ENCODE assay signal across 20 cellular contexts in genomic region chr2:160014227-160014626, GRCh38. TPM values are rescaled to one million over a fixed set of nuclear protein-coding genes. Genes with fewer than 3 reads are reported as not detected.
DNase-seq lines count a peak whose midpoint lies in the region; ATAC-seq, FAIRE-seq and TF ChIP-seq lines count a peak whose summit lies in the region.
"Had no signal": no experiment of that assay in that cellular context is flagged by ENCODE, and none has a peak within 500 bp of the region (broad histone marks: within the 10 kb centered on the region; RNA-seq: fewer than 3 reads in every experiment).

No MANE protein-coding gene starts in this region.

- no peak overlapping the region for H3K18ac ChIP-seq in neuronal stem cell (ENCODE audit: low read length)

- no peak for TF ChIP-seq RAD21 in HepG2 (CRISPR knock-in tag; IDR thresholded peaks at IDR 0.05)

- TF ChIP-seq CTCF in HepG2 (CRISPR knock-in tag; IDR thresholded peaks at IDR 0.05) = no peak
- TF ChIP-seq CTCF in right lobe of liver (IDR thresholded peaks at IDR 0.05) = no peak
- TF ChIP-seq CTCF in RWPE2 (IDR thresholded peaks at IDR 0.05; ENCODE audit: poor library complexity, severe bottlenecking) = no peak
- TF ChIP-seq CTCF in endodermal cell (conservative IDR thresholded peaks at IDR 0.05) = peak; percentile 51

- H3K9ac ChIP-seq in HepG2 (ENCODE audit: insufficient read depth, low read depth, low read length) (no peak overlapping the region), endodermal cell (ENCODE audit: extremely low read depth, low read length, poor library complexity, severe bottlenecking) (no peak overlapping the region), neuronal stem cell (ENCODE audit: low read depth, low read length, poor library complexity) (no peak overlapping the region)
- H3K9ac ChIP-seq: BLaER1 had no signal

- no peak overlapping the region for H2AK5ac ChIP-seq in neuronal stem cell (ENCODE audit: low read depth, low read length)

- H2BK15ac ChIP-seq in neuronal stem cell (ENCODE audit: low read length) = no peak overlapping the region

- FAIRE-seq in HepG2 (lab: Jason Lieb, UNC) = no peak
- FAIRE-seq: A204.1 had no signal

- H3K27me3 ChIP-seq in HepG2 (ENCODE audit: control insufficient read depth in 1 of 2, insufficient read depth in 2 of 2, low read length in 2 of 2) (no peaks in the 10 kb centered on the region), right lobe of liver (no peaks in the 10 kb centered on the region), RWPE2 (ENCODE audit: insufficient read depth, poor library complexity, severe bottlenecking) (no peaks in the 10 kb centered on the region), endodermal cell (ENCODE audit: control insufficient read depth, insufficient read depth, low read length, poor library complexity, severe bottlenecking) (no peaks in the 10 kb centered on the region), neuronal stem cell (ENCODE audit: control insufficient read depth in 3 of 3, insufficient read depth in 3 of 3, low read depth in 1 of 3, low read length in 3 of 3) (peaks cover 0 to 6% (median 0%) of the 10 kb centered on the region in 3 experiments)
- H3K27me3 ChIP-seq: BLaER1, Peyer's patch had no signal

- in situ Hi-C loops in HepG2 (cut with HindIII; ENCODE audit: extremely low pct_ligation_motif_present, low pct_unique_long_range_greater_than_20kb) = no loop called here

- no peak overlapping the region for H4K8ac ChIP-seq in neuronal stem cell (ENCODE audit: low read depth, low read length)

- WGBS in HepG2 (ENCODE audit: low lambda C conversion rate) = 1% methylated on average over 2 of the region's 2 CpGs
- WGBS in right lobe of liver (ENCODE audit: insufficient coverage, low coverage, low lambda C conversion rate, missing lambda C conversion rate) = 43% methylated on average over 2 of the region's 2 CpGs
- 83 to 92% methylated on average over 2 of the region's 2 CpGs for WGBS in endodermal cell (ENCODE audit: insufficient coverage in 1 of 2, insufficient read length in 1 of 2), 2 experiments
- WGBS in neuronal stem cell (ENCODE audit: extremely low coverage in 2 of 2, insufficient read length in 2 of 2, insufficient replicate concordance in 1 of 2), 2 donors = no CpG with 5 or more reads among the region's 2 CpGs

- no peak overlapping the region for H3K14ac ChIP-seq in neuronal stem cell (ENCODE audit: low read length)

- H2BK12ac ChIP-seq in neuronal stem cell (ENCODE audit: low read length) = no peak overlapping the region

- H3K9me3 ChIP-seq in HepG2 (ENCODE audit: low read length) (no peaks in the 10 kb centered on the region), right lobe of liver (no peaks in the 10 kb centered on the region), RWPE2 (ENCODE audit: severe bottlenecking) (no peaks in the 10 kb centered on the region), endodermal cell (ENCODE audit: control insufficient read depth, low read length) (no peaks in the 10 kb centered on the region), neuronal stem cell (replicated peaks in 1 of 2; ENCODE audit: control insufficient read depth in 2 of 2, insufficient read depth in 1 of 2, low read depth in 1 of 2, low read length in 2 of 2) (no peaks in the 10 kb centered on the region)
- H3K9me3 ChIP-seq: BLaER1, Peyer's patch had no signal

- no peak overlapping the region for H2BK120ac ChIP-seq in neuronal stem cell (ENCODE audit: low read depth, low read length)

- H3K4me1 ChIP-seq in HepG2 (ENCODE audit: insufficient read depth, low read length) (no peaks in the 10 kb centered on the region), right lobe of liver (no peaks in the 10 kb centered on the region), RWPE2 (ENCODE audit: insufficient read depth, poor library complexity, severe bottlenecking) (no peaks in the 10 kb centered on the region), endodermal cell (ENCODE audit: control insufficient read depth, insufficient read depth, low read length) (no peaks in the 10 kb centered on the region), neuronal stem cell (ENCODE audit: control insufficient read depth in 2 of 2, insufficient read depth in 1 of 2, low read depth in 1 of 2, low read length in 2 of 2) (no peaks in the 10 kb centered on the region)
- H3K4me1 ChIP-seq: BLaER1, Peyer's patch had no signal

- H3K4ac ChIP-seq in neuronal stem cell (ENCODE audit: low read length) = no peak overlapping the region

- H4K91ac ChIP-seq in neuronal stem cell (ENCODE audit: low read depth, low read length, poor library complexity) = no peak overlapping the region

- intact Hi-C loops in HepG2 (cut with micrococcal nuclease; ENCODE audit: unreplicated experiment) (no loop called here), right lobe of liver (cut with DNase I) (no loop called here)

- DNase-seq in HepG2 (ENCODE audit: low spot score) (no peak), right lobe of liver (no peak), RWPE2 (ENCODE audit: low spot score) (no peak), endodermal cell (no peak), iPS-NIHi7 (ENCODE audit: extremely low spot score) (no peak), neuronal stem cell (ENCODE audit: low spot score) (no peak), NCI-H2171 treated with DMSO at 0.1 percent for 48 hours (lab: John Stamatoyannopoulos, UW) (no peak)
- DNase-seq: CD4-positive, alpha-beta memory T cell; DMS153; HCEC 1CT; KG1; NCI-H1417; NCI-H187 treated with DMSO at 0.1 percent for 48 hours; NCI-H526; NK-92 treated with Interleukin-12 subunit alpha and Interleukin-12 subunit beta, amount 100 ng/mL, for 24 hours; Peyer's patch had no signal

- no peak overlapping the region for H3K4me3 Mint-ChIP-seq in endodermal cell
- H3K4me3 Mint-ChIP-seq: CD4-positive, alpha-beta memory T cell had no signal

- no peaks in the 10 kb centered on the region for H3K9me3 Mint-ChIP-seq in endodermal cell
- H3K9me3 Mint-ChIP-seq: CD4-positive, alpha-beta memory T cell had no signal

- H3K4me2 ChIP-seq in HepG2 (ENCODE audit: low read depth, low read length) (no peak overlapping the region), neuronal stem cell (ENCODE audit: insufficient read depth, low read length, poor library complexity, severe bottlenecking) (no peak overlapping the region)
- H3K4me2 ChIP-seq: BLaER1 had no signal

- peaks cover 1% of the 10 kb centered on the region for H3K4me1 Mint-ChIP-seq in endodermal cell
- H3K4me1 Mint-ChIP-seq: CD4-positive, alpha-beta memory T cell had no signal

- no peak overlapping the region for H3K4me3 ChIP-seq in HepG2 (replicated peaks in 1 of 3; ENCODE audit: insufficient read depth in 1 of 3, low read depth in 2 of 3, low read length in 3 of 3)
- H3K4me3 ChIP-seq in right lobe of liver = no peak overlapping the region
- H3K4me3 ChIP-seq in RWPE2 (ENCODE audit: severe bottlenecking) = no peak overlapping the region
- H3K4me3 ChIP-seq in endodermal cell (ENCODE audit: low read length) = no peak overlapping the region
- H3K4me3 ChIP-seq in neuronal stem cell (ENCODE audit: low read length in 2 of 2) = no peak overlapping the region
- H3K4me3 ChIP-seq: BLaER1, Peyer's patch had no signal

- no peak for TF ChIP-seq POLR2A in HepG2 (IDR thresholded peaks at IDR 0.05; ENCODE audit: insufficient read depth in 1 of 2, low read depth in 2 of 2, low read length in 2 of 2)
- TF ChIP-seq POLR2A in right lobe of liver (IDR thresholded peaks at IDR 0.05) = no peak

- H3K36me3 ChIP-seq in HepG2 (replicated peaks in 1 of 2; ENCODE audit: control insufficient read depth in 1 of 2, insufficient read depth in 2 of 2, low read length in 2 of 2) = no peaks in the 10 kb centered on the region
- H3K36me3 ChIP-seq in right lobe of liver = no peaks in the 10 kb centered on the region
- H3K36me3 ChIP-seq in RWPE2 (ENCODE audit: low read depth) = peaks cover 3% of the 10 kb centered on the region; the same call in 1 of the 2 replicates
- no peaks in the 10 kb centered on the region for H3K36me3 ChIP-seq in endodermal cell (ENCODE audit: control insufficient read depth, insufficient read depth, low read length)
- no peaks in the 10 kb centered on the region for H3K36me3 ChIP-seq in neuronal stem cell (replicated peaks in 1 of 2; ENCODE audit: control insufficient read depth in 2 of 2, insufficient read depth in 2 of 2, low read length in 2 of 2)
- H3K36me3 ChIP-seq: BLaER1 had no signal

- H2BK5ac ChIP-seq in neuronal stem cell (ENCODE audit: low read length) = no peak overlapping the region

- CTCF ChIA-PET in HepG2 (lab: Yijun Ruan, JAX; ENCODE audit: low intra/inter-chr PET ratio, low total read pairs) = no interaction called here

- H3K27ac Mint-ChIP-seq in endodermal cell = no peak overlapping the region
- H3K27ac Mint-ChIP-seq: CD4-positive, alpha-beta memory T cell had no signal

- no peak overlapping the region for H3K27ac ChIP-seq in HepG2 (ENCODE audit: extremely low read length, insufficient read depth, low read length)
- no peak overlapping the region for H3K27ac ChIP-seq in right lobe of liver
- H3K27ac ChIP-seq in RWPE2 (ENCODE audit: poor library complexity, severe bottlenecking) = no peak overlapping the region
- no peak overlapping the region for H3K27ac ChIP-seq in endodermal cell (ENCODE audit: low read depth, low read length)
- H3K27ac ChIP-seq in neuronal stem cell (replicated peaks; ENCODE audit: low read length) = no peak overlapping the region
- H3K27ac ChIP-seq: BLaER1, Peyer's patch had no signal

- no peaks in the 10 kb centered on the region for H3K79me1 ChIP-seq in neuronal stem cell (ENCODE audit: low read depth, low read length)

- H2AFZ ChIP-seq in HepG2 (ENCODE audit: low read length) (no peak overlapping the region), neuronal stem cell (ENCODE audit: low read length) (no peak overlapping the region)

- BruUV-seq in HepG2 (replicated peaks; lab: Mats Ljungman, UMichigan) = no TSS peak

- H3K79me2 ChIP-seq in HepG2 (ENCODE audit: insufficient read depth, low read length) = no peaks in the 10 kb centered on the region

- no peaks in the 10 kb centered on the region for H3K36me3 Mint-ChIP-seq in endodermal cell (ENCODE audit: low read depth)
- H3K36me3 Mint-ChIP-seq: CD4-positive, alpha-beta memory T cell had no signal

- ATAC-seq in HepG2 (peak; percentile 81), right lobe of liver (no peak), RWPE2 (ENCODE audit: low read depth) (peak; percentile 48; the same call in 1 of the 3 replicates), GM18867 (IDR thresholded peaks at IDR 0.05; ENCODE audit: unreplicated experiment) (no peak)
- ATAC-seq: Right ventricle myocardium inferior had no signal

- H3K27me3 Mint-ChIP-seq in endodermal cell (ENCODE audit: insufficient read depth) = no peaks in the 10 kb centered on the region

- no peak overlapping the region for H3K23ac ChIP-seq in neuronal stem cell (ENCODE audit: low read depth, low read length, poor library complexity)

- no peak for TF ChIP-seq EP300 in HepG2 (IDR thresholded peaks at IDR 0.05; ENCODE audit: low read depth in 2 of 2, low read length in 2 of 2)
- TF ChIP-seq EP300 in HepG2 (CRISPR knock-in tag; IDR thresholded peaks at IDR 0.05; ENCODE audit: borderline replicate concordance) = no peak

- no peaks in the 10 kb centered on the region for H4K20me1 ChIP-seq in HepG2 (ENCODE audit: insufficient read depth, low read length)
- H4K20me1 ChIP-seq: BLaER1 had no signal

- POLR2A ChIA-PET in HepG2 (lab: Yijun Ruan, JAX) = no interaction called here

RNA-seq across cellular contexts. Expression of gene PLA2R1, which starts 48.2 kb away (rescaled TPM):
- total RNA-seq in HepG2 (2016; rRNA removed; fragmentation: Illumina TruSeq; extraction: Trizol) (not detected in 2 replicates), right lobe of liver (1 to 10 TPM in 3 of 6 experiments, under 1 TPM in 3; 0.70 to 1.6 (median 0.97) TPM), endodermal cell (1 to 10 TPM; 1.4 to 1.8 TPM)
- not detected in 2 replicates for total RNA-seq in HepG2 (2016; cell fraction: cytosol; rRNA removed; fragmentation: Illumina TruSeq; extraction: Trizol; ENCODE audit: low read depth)
- not detected in 2 replicates for total RNA-seq in HepG2 (2016; cell fraction: insoluble cytoplasmic fraction; rRNA removed; fragmentation: Illumina TruSeq; extraction: Trizol)
- not detected in 2 replicates for total RNA-seq in HepG2 (2016; cell fraction: membrane; rRNA removed; fragmentation: Illumina TruSeq; extraction: Trizol)
- not detected in 2 replicates for total RNA-seq in HepG2 (2016; cell fraction: nucleus; rRNA removed; fragmentation: Illumina TruSeq; extraction: Trizol)
- not detected in 2 replicates for polyA plus RNA-seq in HepG2 (2011; rRNA removed)
- polyA plus RNA-seq in HepG2 (2011; cell fraction: cytosol; rRNA removed) = not detected in 2 replicates
- polyA plus RNA-seq in HepG2 (2011; cell fraction: nucleus; rRNA removed) = not detected in 2 replicates
- not detected in 2 replicates for polyA plus RNA-seq in HepG2 (2012)
- not detected in 2 replicates for polyA plus RNA-seq in HepG2 (2016; cell fraction: cytosol; fragmentation: Illumina TruSeq; extraction: Trizol; ENCODE audit: low read depth)
- polyA plus RNA-seq in HepG2 (2016; cell fraction: insoluble cytoplasmic fraction; fragmentation: Illumina TruSeq; extraction: Trizol; ENCODE audit: low read depth) = not detected in 2 replicates
- not detected in 2 replicates for polyA plus RNA-seq in HepG2 (2016; cell fraction: membrane; fragmentation: Illumina TruSeq; extraction: Trizol; ENCODE audit: low read depth)
- polyA plus RNA-seq in HepG2 (2016; cell fraction: nucleus; fragmentation: Illumina TruSeq; extraction: Trizol; ENCODE audit: insufficient read depth, low read depth) = not detected in 2 replicates
- polyA minus RNA-seq in HepG2 (2011; rRNA and poly(A)+ RNA removed; ENCODE audit: low replicate concordance) = 0.09 TPM in 1 of 2 replicates, not detected in the other
- polyA minus RNA-seq in HepG2 (2011; cell fraction: cytosol; rRNA and poly(A)+ RNA removed) = not detected in 2 replicates
- polyA minus RNA-seq in HepG2 (2011; cell fraction: nucleus; rRNA and poly(A)+ RNA removed) = not detected in 2 replicates
- 0.32 TPM for polyA plus RNA-seq in endodermal cell (2013, experiment 1 of 2)
- 0.62 TPM for polyA plus RNA-seq in endodermal cell (2013, experiment 2 of 2)
- 0.39 TPM for polyA plus RNA-seq in neuronal stem cell (2013, experiment 1 of 2)
- polyA plus RNA-seq in neuronal stem cell (2013, experiment 2 of 2) = 0.51 TPM
- total RNA-seq: CD4-positive, alpha-beta memory T cell had no signal
- polyA plus RNA-seq: CD4-positive, alpha-beta memory T cell had no signal

Comparison
In these comparisons a context has a peak if more than half of its experiments do, and no peak if none do; other contexts are left out.
1. ATAC-seq: peak in HepG2 (single experiment) and RWPE2 (single experiment); none in right lobe of liver (0 of 4) and GM18867 (single experiment).